In the genomic region with DNA sequence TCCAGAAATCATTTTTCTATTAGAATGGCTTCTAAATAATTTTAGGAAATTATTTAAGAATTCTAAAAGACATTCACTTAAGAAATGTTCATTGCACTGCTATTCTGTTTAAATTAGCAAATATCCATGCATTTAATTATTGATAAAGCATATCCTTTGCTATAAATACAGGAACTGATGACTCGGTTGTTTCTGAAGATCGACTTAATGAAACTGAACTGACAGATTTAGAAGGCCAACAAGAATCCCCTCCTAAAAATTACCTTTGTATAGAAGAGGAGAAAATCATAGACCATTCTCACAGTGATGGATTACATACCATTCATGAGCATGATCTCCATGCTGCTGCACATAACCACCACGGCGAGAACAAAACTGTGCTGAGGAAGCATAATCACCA, we compare ENCODE assay signal across 18 cellular contexts. TPM values are rescaled to one million over a fixed set of nuclear protein-coding genes. Genes with fewer than 3 reads are reported as not detected.
DNase-seq lines count a peak whose midpoint lies in the region; ATAC-seq, FAIRE-seq and TF ChIP-seq lines count a peak whose summit lies in the region.
"Had no signal": no experiment of that assay in that cellular context is flagged by ENCODE, and none has a peak within 500 bp of the region (broad histone marks: within the 10 kb centered on the region; RNA-seq: fewer than 3 reads in every experiment).

No MANE protein-coding gene starts in this region.

- H4K8ac ChIP-seq in H9 (replicated peaks; ENCODE audit: insufficient read length, low read depth, low read length): no peak overlapping the region

- no peak for TF ChIP-seq POLR2A in A549 (IDR thresholded peaks at IDR 0.05; ENCODE audit: low read length)

- H3T11ph ChIP-seq in H9 (ENCODE audit: low read length): no peak overlapping the region

- H3K4me1 ChIP-seq in A549 (no peaks in the 10 kb centered on the region), H9 (ENCODE audit: insufficient read depth, low read length) (no peaks in the 10 kb centered on the region), astrocyte (ENCODE audit: insufficient read depth, low read length) (no peaks in the 10 kb centered on the region)
- H3K4me1 ChIP-seq: HAP-1 had no signal

- ATAC-seq in A549 (no peak), GM18502 (IDR thresholded peaks at IDR 0.05; ENCODE audit: poor library complexity, unreplicated experiment) (no peak), GM21515 (IDR thresholded peaks at IDR 0.05; ENCODE audit: unreplicated experiment) (no peak)
- ATAC-seq: GM23338 had no signal

- H3K79me2 ChIP-seq in H9 (ENCODE audit: insufficient read depth, low read length) (no peaks in the 10 kb centered on the region), astrocyte (ENCODE audit: insufficient read depth, low read length) (no peaks in the 10 kb centered on the region)

- H3K23ac ChIP-seq in H9 (ENCODE audit: insufficient read length, low read depth, low read length): no peak overlapping the region

- H3K23me2 ChIP-seq in H9 (ENCODE audit: insufficient read length, low read depth, low read length, poor library complexity, severe bottlenecking): no peaks in the 10 kb centered on the region

- POLR2A ChIA-PET in A549 (lab: Yijun Ruan, JAX): no interaction called here

- no peak for DNase-seq in A549 (ENCODE audit: low read depth in 1 of 2, low spot score in 1 of 2)
- DNase-seq in H9: no peak
- DNase-seq in astrocyte (ENCODE audit: low read depth): no peak
- DNase-seq in stimulated activated CD4-positive, alpha-beta T cell treated with anti-CD3 and anti-CD28 coated beads, Interleukin-2, amount 100 ng/mL, for 48 hours: no peak
- DNase-seq: 8988T; C1 segment of cervical spinal cord; Calu3; CD4-positive, alpha-beta memory T cell; COR-L47; DMS53; DMS79 treated with DMSO at 0.1 percent for 48 hours; HFFc6 had no signal

- no peak overlapping the region for H3K18ac ChIP-seq in H9 (ENCODE audit: insufficient read length, low read depth, low read length)

- CTCF ChIA-PET in A549 (lab: Yijun Ruan, JAX): no interaction called here

- H3K36me3 Mint-ChIP-seq in H9 (ENCODE audit: insufficient read depth in 1 of 3, low read depth in 3 of 3): peaks cover 25 to 76% (median 69%) of the 10 kb centered on the region in 3 experiments; a peak in 6 of 7 replicates
- peaks cover 10% of the 10 kb centered on the region for H3K36me3 Mint-ChIP-seq in astrocyte (ENCODE audit: low read depth, unreplicated experiment)

- H3K9me3 Mint-ChIP-seq in H9: no peaks in the 10 kb centered on the region
- H3K9me3 Mint-ChIP-seq in astrocyte (ENCODE audit: unreplicated experiment): no peaks in the 10 kb centered on the region
- H3K9me3 Mint-ChIP-seq: CD4-positive, alpha-beta memory T cell; GM23338; HFFc6 had no signal

- H2BK5ac ChIP-seq in H9 (ENCODE audit: insufficient read length, low read length): no peak overlapping the region

- H4K5ac ChIP-seq in H9 (ENCODE audit: insufficient read length, low read depth, low read length): no peak overlapping the region

- peaks cover 0 to 7% of the 10 kb centered on the region in 2 experiments; a peak in 3 of 4 replicates for H3K4me1 Mint-ChIP-seq in H9
- peaks cover 10% of the 10 kb centered on the region for H3K4me1 Mint-ChIP-seq in astrocyte (ENCODE audit: low read depth, unreplicated experiment)

- H3K4me3 Mint-ChIP-seq in H9: no peak overlapping the region
- H3K4me3 Mint-ChIP-seq in astrocyte (ENCODE audit: unreplicated experiment): no peak overlapping the region
- H3K4me3 Mint-ChIP-seq: CD4-positive, alpha-beta memory T cell; GM23338; HFFc6 had no signal

- H3K27me3 ChIP-seq in H9 (ENCODE audit: insufficient read depth, low read length) (no peaks in the 10 kb centered on the region), astrocyte (ENCODE audit: insufficient read depth, low read length) (no peaks in the 10 kb centered on the region)

- peak overlapping the region; percentile 33 to 44 (median 39); a peak in 3 of 7 replicates for H3K27ac Mint-ChIP-seq in H9
- H3K27ac Mint-ChIP-seq in astrocyte (ENCODE audit: unreplicated experiment): peak overlapping the region; percentile 5
- H3K27ac Mint-ChIP-seq: GM23338, HFFc6 had no signal

- H2AK5ac ChIP-seq in H9 (ENCODE audit: insufficient read length, low read length): no peak overlapping the region

- no peaks in the 10 kb centered on the region for H3K79me1 ChIP-seq in H9 (ENCODE audit: insufficient read depth, low read depth, low read length, poor library complexity, severe bottlenecking)

- TF ChIP-seq EP300 in A549 (IDR thresholded peaks at IDR 0.05): no peak

- no peak overlapping the region for H2BK120ac ChIP-seq in H9 (ENCODE audit: low read depth, low read length, poor library complexity, severe bottlenecking)

- no peak overlapping the region for H2BK15ac ChIP-seq in H9 (ENCODE audit: low read depth, low read length)

- H3K4me3 ChIP-seq in A549 (no peak overlapping the region), astrocyte (ENCODE audit: insufficient read depth, low read depth, low read length) (no peak overlapping the region)
- H3K4me3 ChIP-seq: GM23338, HAP-1 had no signal

- H4K20me1 ChIP-seq in H9 (ENCODE audit: control insufficient read depth, insufficient read depth, insufficient read length) (no peaks in the 10 kb centered on the region), astrocyte (ENCODE audit: insufficient read depth, low read length) (no peaks in the 10 kb centered on the region)

- H3K27me3 Mint-ChIP-seq in H9 (ENCODE audit: low read depth): no peaks in the 10 kb centered on the region
- no peaks in the 10 kb centered on the region for H3K27me3 Mint-ChIP-seq in astrocyte (ENCODE audit: low read depth, unreplicated experiment)
- H3K27me3 Mint-ChIP-seq: CD4-positive, alpha-beta memory T cell had no signal

- TF ChIP-seq CTCF in A549 (IDR thresholded peaks at IDR 0.05) (no peak), H9 (conservative IDR thresholded peaks at IDR 0.05) (no peak), astrocyte (IDR thresholded peaks at IDR 0.05; ENCODE audit: insufficient read depth, low read depth, low read length) (no peak)

- H2BK20ac ChIP-seq in H9 (ENCODE audit: low read depth, low read length, poor library complexity, severe bottlenecking): no peak overlapping the region

- H4K91ac ChIP-seq in H9 (ENCODE audit: insufficient read length, low read depth, low read length): no peak overlapping the region

- no peaks in the 10 kb centered on the region for H3K9me3 ChIP-seq in A549
- H3K9me3 ChIP-seq in H9 (ENCODE audit: control insufficient read depth, low read depth, low read length): no peaks in the 10 kb centered on the region
- H3K9me3 ChIP-seq in astrocyte (ENCODE audit: insufficient read depth, low read depth, low read length): no peaks in the 10 kb centered on the region
- H3K9me3 ChIP-seq: HAP-1 had no signal

- H3K27ac ChIP-seq in A549: no peak overlapping the region
- H3K27ac ChIP-seq in H9 (ENCODE audit: insufficient read length, low read depth, low read length): no peak overlapping the region
- H3K27ac ChIP-seq in astrocyte (ENCODE audit: low read depth, low read length): no peak overlapping the region

- no peak for TF ChIP-seq RAD21 in A549 (conservative IDR thresholded peaks at IDR 0.05 in 1 of 2, IDR thresholded peaks at IDR 0.05 in 1 of 2)

- H3K4ac ChIP-seq in H9 (ENCODE audit: low read depth, low read length): no peak overlapping the region

- H3K14ac ChIP-seq in H9 (ENCODE audit: insufficient read depth, low read length): no peak overlapping the region

- peaks cover 14% of the 10 kb centered on the region for H3K36me3 ChIP-seq in astrocyte (ENCODE audit: insufficient read depth, low read length)

- H3K4me2 ChIP-seq in A549: no peak overlapping the region
- H3K4me2 ChIP-seq in H9 (ENCODE audit: insufficient read depth, insufficient read length, low read length): no peak overlapping the region
- H3K4me2 ChIP-seq in astrocyte (ENCODE audit: low read length): no peak overlapping the region
- H3K4me2 ChIP-seq: GM23338 had no signal

- FAIRE-seq in A549 (lab: Jason Lieb, UNC) (no peak), astrocyte (lab: Jason Lieb, UNC) (no peak)
- FAIRE-seq: GM12892, GM19239 had no signal

- H3K9ac ChIP-seq in H9 (ENCODE audit: extremely low read depth, insufficient read length, low read length) (no peak overlapping the region), astrocyte (ENCODE audit: low read length) (no peak overlapping the region)

- 89% methylated on average over 4 of the region's 4 CpGs for WGBS in A549 (ENCODE audit: missing lambda C conversion rate)
- WGBS in H9 (ENCODE audit: extremely low coverage, insufficient read length, low lambda C conversion rate): no CpG with 5 or more reads among the region's 4 CpGs

- H2AFZ ChIP-seq in H9 (ENCODE audit: low read length): no peak overlapping the region
- no peak overlapping the region for H2AFZ ChIP-seq in astrocyte (ENCODE audit: low read depth, low read length)
- H2AFZ ChIP-seq: GM23338 had no signal

- H2BK12ac ChIP-seq in H9 (ENCODE audit: insufficient read length, low read depth, low read length): no peak overlapping the region

- H3K56ac ChIP-seq in H9 (ENCODE audit: insufficient read length, low read depth, low read length): no peak overlapping the region

TF ChIP-seq in A549, 52 proteins besides CTCF, POLR2A, EP300 and RAD21:
- TF ChIP-seq MAFK (IDR thresholded peaks at IDR 0.05; ENCODE audit: partially characterized antibody) (peak; percentile 53), JUN (IDR thresholded peaks at IDR 0.05) (no peak)

RNA-seq across cellular contexts. Expression of a gene that starts 59.4 kb away (rescaled TPM):
- polyA plus RNA-seq in A549 (2011; rRNA removed): 34.2 and 42.6 TPM in 2 replicates
- polyA plus RNA-seq in A549 (2012; cell fraction: cytosol; rRNA removed): 6.6 and 7.1 TPM in 2 replicates
- 8.0 and 10.7 TPM in 2 replicates for polyA plus RNA-seq in A549 (2012; cell fraction: nucleus; rRNA removed)
- 33.9 to 38.4 TPM (median 36.2 TPM) in 3 replicates for polyA plus RNA-seq in A549 (2017; fragmentation: RNase III; extraction: RNeasy Plus Mini Kit Qiagen cat#74134 plus additional on column Dnase treatment)
- 46.6 and 53.4 TPM in 2 replicates for polyA minus RNA-seq in A549 (2011; rRNA and poly(A)+ RNA removed)
- total RNA-seq in H9 (2021): 156 and 161 TPM in 2 replicates
- total RNA-seq in astrocyte: 90.2 and 96.2 TPM in 2 replicates
